Comparison of ENCODE assay signal across 8 cellular contexts in the genomic region with DNA sequence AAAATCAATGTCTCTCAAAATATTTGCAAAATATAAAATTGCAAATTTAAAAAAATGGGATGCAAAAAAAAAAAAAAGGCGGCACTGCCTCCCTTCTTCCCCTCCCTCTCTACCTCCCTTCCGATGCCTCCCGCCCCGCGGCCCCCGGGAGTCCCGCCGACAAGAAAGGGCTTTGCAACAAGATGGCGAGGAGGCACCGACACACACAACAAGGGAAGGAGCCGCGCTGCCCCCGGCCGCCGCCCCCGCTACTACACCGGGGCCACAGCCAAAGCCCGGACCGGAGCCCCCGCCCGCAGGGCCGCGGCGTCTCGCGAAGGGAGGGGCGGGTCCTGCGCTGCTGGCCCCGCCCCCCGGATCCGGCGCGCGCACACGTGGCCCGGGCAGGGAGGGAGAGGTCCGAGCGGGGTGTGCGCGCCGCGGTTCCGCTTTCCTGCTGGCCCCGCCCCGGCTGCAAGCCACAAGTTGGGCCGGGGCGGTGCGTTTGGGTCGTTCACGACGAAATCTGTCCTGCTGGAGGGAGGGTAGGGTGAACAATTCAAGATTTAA. TPM values are rescaled to one million over a fixed set of nuclear protein-coding genes. Genes with fewer than 3 reads are reported as not detected.
DNase-seq lines count a peak whose midpoint lies in the region; ATAC-seq lines count a peak whose summit lies in the region.

A gene with protein sequence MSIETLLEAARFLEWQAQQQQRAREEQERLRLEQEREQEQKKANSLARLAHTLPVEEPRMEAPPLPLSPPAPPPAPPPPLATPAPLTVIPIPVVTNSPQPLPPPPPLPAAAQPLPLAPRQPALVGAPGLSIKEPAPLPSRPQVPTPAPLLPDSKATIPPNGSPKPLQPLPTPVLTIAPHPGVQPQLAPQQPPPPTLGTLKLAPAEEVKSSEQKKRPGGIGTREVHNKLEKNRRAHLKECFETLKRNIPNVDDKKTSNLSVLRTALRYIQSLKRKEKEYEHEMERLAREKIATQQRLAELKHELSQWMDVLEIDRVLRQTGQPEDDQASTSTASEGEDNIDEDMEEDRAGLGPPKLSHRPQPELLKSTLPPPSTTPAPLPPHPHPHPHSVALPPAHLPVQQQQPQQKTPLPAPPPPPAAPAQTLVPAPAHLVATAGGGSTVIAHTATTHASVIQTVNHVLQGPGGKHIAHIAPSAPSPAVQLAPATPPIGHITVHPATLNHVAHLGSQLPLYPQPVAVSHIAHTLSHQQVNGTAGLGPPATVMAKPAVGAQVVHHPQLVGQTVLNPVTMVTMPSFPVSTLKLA (minus strand): TSS at position 184 of the 549 bp plus-strand sequence. CDS start 348 bp downstream, outside the sequence.

- ATAC-seq in GM19467 (IDR thresholded peaks at IDR 0.05; ENCODE audit: unreplicated experiment), result peak; percentile 32
- ATAC-seq in effector memory CD8-positive, alpha-beta T cell (replicated peaks), result peak; percentile 47

- peaks cover 0 to 8% of the 10 kb centered on the region in 2 donors for H3K27me3 Mint-ChIP-seq in CD4-positive, alpha-beta memory T cell
- no peaks in the 10 kb centered on the region for H3K27me3 Mint-ChIP-seq in effector memory CD8-positive, alpha-beta T cell

- H3K36me3 ChIP-seq in CD4-positive, alpha-beta memory T cell (ENCODE audit: insufficient read depth, low read length), result no peaks in the 10 kb centered on the region

- CTCF ChIA-PET in CD4-positive, alpha-beta memory T cell (lab: Charles Lee; ENCODE audit: partially characterized antibody), result interaction anchor here (1.0 to 3.8 kb wide), 4 partner anchors 15 to 19 kb away, joined by 3 to 30 read pairs (median 14); no protein-coding TSS in a partner anchor

- POLR2A ChIA-PET in CD4-positive, alpha-beta memory T cell (lab: Charles Lee; ENCODE audit: partially characterized antibody), result interaction anchor here (0.7 to 7.2 kb wide), 16 partner anchors 9 to 392 kb away, joined by 3 to 146 read pairs (median 6); partner anchors contain the start of genes RTN4RL1, SGSM2, SMG6 and SRR

- peak within 1 kb of the TSS; percentile 95 for H3K27ac ChIP-seq in CD4-positive, alpha-beta memory T cell (ENCODE audit: low read depth, low read length)

- H3K4me1 Mint-ChIP-seq in CD4-positive, alpha-beta memory T cell, result peaks cover 22 to 61% (median 38%) of the 10 kb centered on the region in 4 donors
- H3K4me1 Mint-ChIP-seq in effector memory CD8-positive, alpha-beta T cell (ENCODE audit: low read depth in 2 of 2), result peaks cover 36 to 41% of the 10 kb centered on the region in 2 donors

- H3K4me3 Mint-ChIP-seq in CD4-positive, alpha-beta memory T cell, result peak within 1 kb of the TSS; percentile 98 to 100 (median 99)
- peak within 1 kb of the TSS; percentile 90 to 98 for H3K4me3 Mint-ChIP-seq in effector memory CD8-positive, alpha-beta T cell

- DNase-seq in CD4-positive, alpha-beta memory T cell, result peak; percentile 96 to 98 (median 97)
- peak; percentile 40 for DNase-seq in HS-5 (ENCODE audit: low read depth)
- DNase-seq in NK-92 treated with Interleukin-12 subunit alpha and Interleukin-12 subunit beta, amount 100 ng/mL, for 24 hours (lab: John Stamatoyannopoulos, UW), result peak; percentile 77
- DNase-seq in activated CD8-positive, alpha-beta memory T cell treated with anti-CD3 and anti-CD28 coated beads for 48 hours (ENCODE audit: low read depth in 2 of 3, low spot score in 2 of 3), result peak; percentile 73 to 90 (median 78)
- DNase-seq in effector memory CD8-positive, alpha-beta T cell, result peak; percentile 91 to 94 (median 92)
- DNase-seq in mesenteric fat pad (ENCODE audit: low spot score), result peak; percentile 99
- peak; percentile 92 for DNase-seq in stimulated activated CD8-positive, alpha-beta memory T cell treated with anti-CD3 and anti-CD28 coated beads, Interleukin-12 subunit alpha, Interleukin-12 subunit beta, amount 100 ng/mL, for 4 hours (ENCODE audit: low read depth)

- H3K36me3 Mint-ChIP-seq in CD4-positive, alpha-beta memory T cell, result peaks cover 0 to 18% of the 10 kb centered on the region in 2 donors
- peaks cover 51% of the 10 kb centered on the region for H3K36me3 Mint-ChIP-seq in effector memory CD8-positive, alpha-beta T cell (ENCODE audit: insufficient read depth)

- H3K9me3 Mint-ChIP-seq in CD4-positive, alpha-beta memory T cell, result peaks cover 0 to 7% (median 0%) of the 10 kb centered on the region in 8 donors
- no peaks in the 10 kb centered on the region for H3K9me3 Mint-ChIP-seq in effector memory CD8-positive, alpha-beta T cell

- H3K9me3 ChIP-seq in CD4-positive, alpha-beta memory T cell (ENCODE audit: control insufficient read depth in 1 of 2, low read length in 2 of 2), result no peaks in the 10 kb centered on the region

- intact Hi-C loops in CD4-positive, alpha-beta memory T cell (cut with micrococcal nuclease), result loop anchor here (1.0 to 2.0 kb wide), 10 partner anchors 8 to 1742 kb away; partner anchors contain the start of genes CYB5D2, METTL16, PAFAH1B1 and SGSM2

- peak within 1 kb of the TSS; percentile 100 for H3K27ac Mint-ChIP-seq in CD4-positive, alpha-beta memory T cell
- H3K27ac Mint-ChIP-seq in effector memory CD8-positive, alpha-beta T cell, result peak within 1 kb of the TSS; percentile 97 to 99

- H3K27me3 ChIP-seq in CD4-positive, alpha-beta memory T cell (ENCODE audit: insufficient read depth, low read length), result no peaks in the 10 kb centered on the region

- peaks cover 41% of the 10 kb centered on the region for H3K4me1 ChIP-seq in CD4-positive, alpha-beta memory T cell (ENCODE audit: insufficient read depth, low read length)

- H3K4me3 ChIP-seq in CD4-positive, alpha-beta memory T cell (ENCODE audit: low read length in 2 of 2), result peak within 1 kb of the TSS; percentile 89 to 94

RNA-seq across cellular contexts. Expression of the gene that starts here (rescaled TPM):
- 10 to 100 TPM; 45.0 to 50.7 TPM for total RNA-seq in CD4-positive, alpha-beta memory T cell
- 1 to 10 TPM in 1 of 2 donors, under 1 TPM in 1; 0.29 to 1.4 TPM for polyA plus RNA-seq in CD4-positive, alpha-beta memory T cell
- total RNA-seq in mesenteric fat pad, result 34.9 TPM

Comparison
In these comparisons a context has a peak if more than half of its experiments do, and no peak if none do; other contexts are left out.
1. Peak in every context shown above with its lines: DNase-seq, ATAC-seq, H3K4me3 ChIP-seq and H3K27ac ChIP-seq.
2. DNase-seq: peak in every context shown above with its lines; median percentile 99 in mesenteric fat pad; 97 in CD4-positive, alpha-beta memory T cell; 92 in effector memory CD8-positive, alpha-beta T cell; 92 in stimulated activated CD8-positive, alpha-beta memory T cell treated with anti-CD3 and anti-CD28 coated beads, Interleukin-12 subunit alpha, Interleukin-12 subunit beta, amount 100 ng/mL, for 4 hours; 78 in activated CD8-positive, alpha-beta memory T cell treated with anti-CD3 and anti-CD28 coated beads for 48 hours; 77 in NK-92 treated with Interleukin-12 subunit alpha and Interleukin-12 subunit beta, amount 100 ng/mL, for 24 hours; 40 in HS-5.